Comparison of ENCODE assay signal across 8 cellular contexts in genomic region chr11:68461284-68461861, GRCh38. TPM values are rescaled to one million over a fixed set of nuclear protein-coding genes. Genes with fewer than 3 reads are reported as not detected.
DNase-seq lines count a peak whose midpoint lies in the region; ATAC-seq, FAIRE-seq and TF ChIP-seq lines count a peak whose summit lies in the region.

No MANE protein-coding gene starts in this region.

- H3K27me3 ChIP-seq in astrocyte (ENCODE audit: insufficient read depth, low read length) (no peaks in the 10 kb centered on the region), testis (no peaks in the 10 kb centered on the region)

- H3K36me3 ChIP-seq in astrocyte (ENCODE audit: insufficient read depth, low read length) (no peaks in the 10 kb centered on the region), testis (ENCODE audit: low read depth, missing control alignments) (no peaks in the 10 kb centered on the region)

- TF ChIP-seq POLR2A in testis (IDR thresholded peaks at IDR 0.05): no peak

- DNase-seq in M059J (ENCODE audit: low read depth) (peak; percentile 36), astrocyte (ENCODE audit: low read depth) (peak; percentile 34), left colon (no peak), testis (no peak), NCI-H128 (lab: John Stamatoyannopoulos, UW; ENCODE audit: unreplicated experiment) (no peak), NOMO-1 treated with dmso at 0.1 percent for 144 hours (lab: John Stamatoyannopoulos, UW; ENCODE audit: unreplicated experiment) (no peak)

- peak overlapping the region; percentile 90 for H3K4me2 ChIP-seq in astrocyte (ENCODE audit: low read length)

- H3K9me3 Mint-ChIP-seq in astrocyte (ENCODE audit: unreplicated experiment): no peaks in the 10 kb centered on the region

- H3K4me3 ChIP-seq in GM08714 (ENCODE audit: low read length) (peak overlapping the region; percentile 96), astrocyte (ENCODE audit: insufficient read depth, low read depth, low read length) (peak overlapping the region; percentile 72), testis (peak overlapping the region; percentile 78 to 97)

- H3K4me1 Mint-ChIP-seq in astrocyte (ENCODE audit: low read depth, unreplicated experiment): peaks cover 28% of the 10 kb centered on the region

- H3K4me1 ChIP-seq in astrocyte (ENCODE audit: insufficient read depth, low read length) (peaks cover 22% of the 10 kb centered on the region), testis (peaks cover 38% of the 10 kb centered on the region)

- no peak for TF ChIP-seq CTCF in astrocyte (IDR thresholded peaks at IDR 0.05; ENCODE audit: insufficient read depth, low read depth, low read length)
- TF ChIP-seq CTCF in testis (IDR thresholded peaks at IDR 0.05): no peak

- H3K27ac ChIP-seq in astrocyte (ENCODE audit: low read depth, low read length) (peak overlapping the region; percentile 92), testis (peak overlapping the region; percentile 90 to 100)

- H3K9ac ChIP-seq in astrocyte (ENCODE audit: low read length): peak overlapping the region; percentile 92

- peaks cover 52% of the 10 kb centered on the region for H4K20me1 ChIP-seq in astrocyte (ENCODE audit: insufficient read depth, low read length)

- WGBS in testis, 2 donors: 0 to 1% methylated on average over 13 to 22 of the region's 22 CpGs

- H3K27ac Mint-ChIP-seq in astrocyte (ENCODE audit: unreplicated experiment): peak overlapping the region; percentile 94

- peak; percentile 1 for ATAC-seq in left colon
- no peak for ATAC-seq in GM18868 (IDR thresholded peaks at IDR 0.05; ENCODE audit: unreplicated experiment)

- H3K9me3 ChIP-seq in astrocyte (ENCODE audit: insufficient read depth, low read depth, low read length) (no peaks in the 10 kb centered on the region), testis (no peaks in the 10 kb centered on the region)

- no peak overlapping the region for H2AFZ ChIP-seq in astrocyte (ENCODE audit: low read depth, low read length)

- peak overlapping the region; percentile 99 for H3K4me3 Mint-ChIP-seq in astrocyte (ENCODE audit: unreplicated experiment)

- H3K27me3 Mint-ChIP-seq in astrocyte (ENCODE audit: low read depth, unreplicated experiment): no peaks in the 10 kb centered on the region

- H3K79me2 ChIP-seq in astrocyte (ENCODE audit: insufficient read depth, low read length): peaks cover 58% of the 10 kb centered on the region

- intact Hi-C loops in left colon (cut with DNase I, micrococcal nuclease) (no loop called here), testis (cut with DNase I; ENCODE audit: low total_unique reads) (no loop called here)

- FAIRE-seq in astrocyte (lab: Jason Lieb, UNC): no peak

- no peaks in the 10 kb centered on the region for H3K36me3 Mint-ChIP-seq in astrocyte (ENCODE audit: low read depth, unreplicated experiment)

RNA-seq across cellular contexts. Expression of gene PPP6R3, which starts 0.8 kb away (rescaled TPM):
- 67.4 and 104 TPM in 2 replicates for total RNA-seq in M059J (2014; rRNA removed; shearing (Covaris generic))
- total RNA-seq in astrocyte (94.0 and 97.8 TPM in 2 replicates), left colon (100 to 1,000 TPM; 102 to 112 TPM), testis (100 to 1,000 TPM; 188 to 190 TPM)
- polyA plus RNA-seq in testis (ENCODE audit: insufficient read depth, low read depth, low replicate concordance): 88.5 TPM

Comparison
In these comparisons a context has a peak if more than half of its experiments do, and no peak if none do; other contexts are left out.
1. DNase-seq: peak in M059J (single experiment) and astrocyte (single experiment); none in left colon (0 of 2), testis (single experiment), NCI-H128 (single experiment) and NOMO-1 treated with dmso at 0.1 percent for 144 hours (single experiment).
2. Peak in every context shown above with its lines, with median percentiles within 50 percentile points of each other: H3K4me3 ChIP-seq.